In the genomic region with DNA sequence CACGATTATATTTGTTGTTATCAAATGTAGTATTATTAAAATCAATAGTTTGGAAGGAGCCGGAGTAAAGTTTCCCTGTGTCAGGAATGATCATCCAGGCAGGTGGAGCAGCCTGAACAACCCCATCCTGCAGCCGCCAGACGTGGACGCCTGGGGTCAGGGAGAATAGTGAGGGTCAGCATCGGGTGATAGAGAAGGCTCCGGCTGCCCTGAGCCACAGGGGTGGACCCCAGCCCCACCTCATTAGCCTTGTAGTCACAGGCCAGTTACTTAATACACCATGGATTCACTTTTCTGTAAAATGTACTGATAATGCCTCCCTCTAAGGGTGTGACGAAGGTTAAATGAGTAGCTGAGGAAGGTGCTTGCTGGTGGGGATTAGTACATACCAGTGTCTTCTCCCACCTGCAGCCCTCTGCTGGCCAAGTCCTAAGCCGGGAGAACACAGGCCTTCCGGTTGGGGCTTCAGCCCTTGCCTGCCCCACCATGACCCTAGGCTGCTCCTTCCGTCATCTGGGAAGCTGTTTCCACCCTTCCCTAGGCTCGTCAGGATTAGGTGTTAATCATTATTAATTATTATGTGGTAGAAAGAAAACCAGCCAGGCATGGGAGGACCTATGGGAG, we compare ENCODE assay signal across 10 cellular contexts. TPM values are rescaled to one million over a fixed set of nuclear protein-coding genes. Genes with fewer than 3 reads are reported as not detected.
DNase-seq lines count a peak whose midpoint lies in the region; ATAC-seq lines count a peak whose summit lies in the region.
"Had no signal": no experiment of that assay in that cellular context is flagged by ENCODE, and none has a peak within 500 bp of the region (broad histone marks: within the 10 kb centered on the region; RNA-seq: fewer than 3 reads in every experiment).

No MANE protein-coding gene starts in this region.

- CTCF ChIA-PET in activated naive CD4-positive, alpha-beta T cell treated with anti-CD3 and anti-CD28 coated beads for 36 hours (lab: Charles Lee): interaction anchor here (0.8 to 2.6 kb wide), 10 partner anchors 9 to 66 kb away, joined by 3 to 9 read pairs (median 4); no protein-coding TSS in a partner anchor

- intact Hi-C loops in activated naive CD4-positive, alpha-beta T cell treated with anti-CD3 and anti-CD28 coated beads for 36 hours (cut with micrococcal nuclease): loop anchor here (1.0 kb wide), 1 partner anchor 10 kb away; no protein-coding TSS in a partner anchor
- intact Hi-C loops in Right ventricle myocardium superior (cut with DNase I): no loop called here

- peaks cover 56% of the 10 kb centered on the region for H3K4me1 Mint-ChIP-seq in activated naive CD4-positive, alpha-beta T cell treated with anti-CD3 and anti-CD28 coated beads for 36 hours (ENCODE audit: low read depth)

- no peak for DNase-seq in activated naive CD4-positive, alpha-beta T cell treated with anti-CD3 and anti-CD28 coated beads for 36 hours
- no peak for DNase-seq in activated naive CD4-positive, alpha-beta T cell (lab: John Stamatoyannopoulos, UW)
- DNase-seq in SKM-1 treated with dmso at 0.1 percent for 144 hours (lab: John Stamatoyannopoulos, UW; ENCODE audit: unreplicated experiment) (peak; percentile 70), Right ventricle myocardium superior (peak; percentile 45), NCI-H1092 treated with DMSO at 0.1 percent for 48 hours (lab: John Stamatoyannopoulos, UW) (no peak)
- no peak for DNase-seq in stimulated activated CD4-positive, alpha-beta T cell treated with anti-CD3 and anti-CD28 coated beads, Interleukin-4, amount 100 ng/mL, for 4 hours
- DNase-seq: NCI-H146, SHP77 had no signal

- ATAC-seq in Right ventricle myocardium superior (ENCODE audit: poor library complexity): peak; percentile 55
- no peak for ATAC-seq in GM19035 (IDR thresholded peaks at IDR 0.05; ENCODE audit: unreplicated experiment)
- no peak for ATAC-seq in GM18907 (IDR thresholded peaks at IDR 0.05; ENCODE audit: unreplicated experiment)

- peaks cover 36% of the 10 kb centered on the region for H3K36me3 Mint-ChIP-seq in activated naive CD4-positive, alpha-beta T cell treated with anti-CD3 and anti-CD28 coated beads for 36 hours (ENCODE audit: low read depth)

- peak overlapping the region; percentile 43 for H3K4me3 Mint-ChIP-seq in activated naive CD4-positive, alpha-beta T cell treated with anti-CD3 and anti-CD28 coated beads for 36 hours

- no peaks in the 10 kb centered on the region for H3K27me3 Mint-ChIP-seq in activated naive CD4-positive, alpha-beta T cell treated with anti-CD3 and anti-CD28 coated beads for 36 hours (ENCODE audit: low read depth)

- H3K27ac Mint-ChIP-seq in activated naive CD4-positive, alpha-beta T cell treated with anti-CD3 and anti-CD28 coated beads for 36 hours: peak overlapping the region; percentile 63

- no peaks in the 10 kb centered on the region for H3K9me3 Mint-ChIP-seq in activated naive CD4-positive, alpha-beta T cell treated with anti-CD3 and anti-CD28 coated beads for 36 hours

RNA-seq across cellular contexts. Expression of a gene that starts 14.9 kb away (rescaled TPM):
- total RNA-seq in activated naive CD4-positive, alpha-beta T cell treated with anti-CD3 and anti-CD28 coated beads for 36 hours: under 1 TPM; 0.19 to 0.22 TPM
- 1.9 TPM for total RNA-seq in Right ventricle myocardium superior

RNA-seq across cellular contexts. Expression of a gene that starts 21.5 kb away (rescaled TPM):
- total RNA-seq in activated naive CD4-positive, alpha-beta T cell treated with anti-CD3 and anti-CD28 coated beads for 36 hours: 10 to 100 TPM; 10.2 to 10.7 TPM
- 7.5 TPM for total RNA-seq in Right ventricle myocardium superior

RNA-seq across cellular contexts. Expression of a gene that starts 52.8 kb away (rescaled TPM):
- total RNA-seq in activated naive CD4-positive, alpha-beta T cell treated with anti-CD3 and anti-CD28 coated beads for 36 hours: 10 to 100 TPM; 40.1 to 43.7 TPM
- total RNA-seq in Right ventricle myocardium superior: 59.8 TPM

Comparison
In these comparisons a context has a peak if more than half of its experiments do, and no peak if none do; other contexts are left out.
1. DNase-seq: peak in SKM-1 treated with dmso at 0.1 percent for 144 hours (single experiment) and Right ventricle myocardium superior (single experiment); none in activated naive CD4-positive, alpha-beta T cell treated with anti-CD3 and anti-CD28 coated beads for 36 hours (single experiment), activated naive CD4-positive, alpha-beta T cell (0 of 4), stimulated activated CD4-positive, alpha-beta T cell treated with anti-CD3 and anti-CD28 coated beads, Interleukin-4, amount 100 ng/mL, for 4 hours (0 of 2) and NCI-H1092 treated with DMSO at 0.1 percent for 48 hours (single experiment).